ENCODE assay signal across 8 cellular contexts in genomic region chr2:55057474-55057873, GRCh38.
"Had no signal": no experiment of that assay in that cellular context is flagged by ENCODE, and none has a peak within 500 bp of the region (broad histone marks: within the 10 kb centered on the region; RNA-seq: fewer than 3 reads in every experiment).

No MANE protein-coding gene starts in this region.

- H3K27ac Mint-ChIP-seq: HFFc6, IgD-negative memory B cell had no signal

- H3K4me3 Mint-ChIP-seq: HFFc6, IgD-negative memory B cell had no signal

- H3K27ac ChIP-seq: HL-60 had no signal

- DNase-seq: GOT3, H7, HFFc6 had no signal

- H3K9me3 ChIP-seq: HAP-1 had no signal

- H3K27me3 Mint-ChIP-seq: IgD-negative memory B cell had no signal

- ATAC-seq: HCT116, HepG2 had no signal

- H3K36me3 ChIP-seq: HAP-1 had no signal

- FAIRE-seq: HepG2 had no signal

- H3K9me3 Mint-ChIP-seq: IgD-negative memory B cell had no signal

- H3K4me3 ChIP-seq: HAP-1 had no signal
